2 cellular contexts compared by ENCODE assay signal in genomic region chr6:37202788-37203491, GRCh38.
TF ChIP-seq lines count a peak whose summit lies in the region.

No MANE protein-coding gene starts in this region.

TF ChIP-seq in Ishikawa, 13 proteins besides CTCF, POLR2A, EP300 and RAD21:
- TF ChIP-seq FOXM1 (IDR thresholded peaks at IDR 0.05; ENCODE audit: borderline replicate concordance, low read depth) (no peak), CEBPB (IDR thresholded peaks at IDR 0.05) (no peak), ZBTB7A (IDR thresholded peaks at IDR 0.05; ENCODE audit: low read depth) (no peak), EGR1 (IDR thresholded peaks at IDR 0.05) (no peak), YY1 (IDR thresholded peaks at IDR 0.05; ENCODE audit: low read depth) (no peak), TEAD4 (IDR thresholded peaks at IDR 0.05) (no peak), NFIC (IDR thresholded peaks at IDR 0.05) (peak; percentile 53)
TF ChIP-seq in Ishikawa: peak in this region for 1.

TF ChIP-seq in HepG2, 621 proteins besides CTCF, POLR2A, EP300 and RAD21 (continues in another document):
- TF ChIP-seq ZSCAN30 (CRISPR knock-in tag; IDR thresholded peaks at IDR 0.05) (no peak), GPBP1L1 (CRISPR knock-in tag; IDR thresholded peaks at IDR 0.05) (no peak), ARID3A (IDR thresholded peaks at IDR 0.05; ENCODE audit: low read depth, low read length) (peak; percentile 30; the same call in 1 of the 2 replicates), CSRNP1 (CRISPR knock-in tag; IDR thresholded peaks at IDR 0.05) (no peak), ZNF703 (CRISPR knock-in tag; IDR thresholded peaks at IDR 0.05; ENCODE audit: borderline replicate concordance) (no peak), REXO4 (CRISPR knock-in tag; IDR thresholded peaks at IDR 0.05; ENCODE audit: borderline replicate concordance) (no peak), ZNF782 (CRISPR knock-in tag; IDR thresholded peaks at IDR 0.05; ENCODE audit: borderline replicate concordance) (no peak), ZNF362 (CRISPR knock-in tag; IDR thresholded peaks at IDR 0.05; ENCODE audit: borderline replicate concordance) (no peak), AKAP8 (CRISPR knock-in tag; IDR thresholded peaks at IDR 0.05) (no peak), NCOA1 (CRISPR knock-in tag; IDR thresholded peaks at IDR 0.05) (no peak), ZMYM2 (CRISPR knock-in tag; IDR thresholded peaks at IDR 0.05) (no peak), PLSCR1 (CRISPR knock-in tag; IDR thresholded peaks at IDR 0.05; ENCODE audit: borderline replicate concordance) (no peak), ZXDC (CRISPR knock-in tag; IDR thresholded peaks at IDR 0.05) (no peak), ZBTB21 (CRISPR knock-in tag; IDR thresholded peaks at IDR 0.05) (no peak), ZBTB20 (CRISPR knock-in tag; IDR thresholded peaks at IDR 0.05; ENCODE audit: borderline replicate concordance, low read depth) (no peak), PHF21A (CRISPR knock-in tag; IDR thresholded peaks at IDR 0.05) (0 out of 2 replicates have a peak, but pooled peaks have one; percentile 25), EZH2 (conservative IDR thresholded peaks at IDR 0.05; ENCODE audit: low read depth, low read length) (no peak), GFI1 (CRISPR knock-in tag; IDR thresholded peaks at IDR 0.05; ENCODE audit: borderline replicate concordance) (0 out of 2 replicates have a peak, but pooled peaks have one; percentile 24), ZNF329 (CRISPR knock-in tag; IDR thresholded peaks at IDR 0.05; ENCODE audit: low read depth) (no peak), SIN3B (IDR thresholded peaks at IDR 0.05; ENCODE audit: low read length) (no peak), ZNF501 (CRISPR knock-in tag; IDR thresholded peaks at IDR 0.05) (no peak), ZNF850 (CRISPR knock-in tag; conservative IDR thresholded peaks at IDR 0.05) (no peak), ATF6 (CRISPR knock-in tag; conservative IDR thresholded peaks at IDR 0.05) (no peak), TRAFD1 (CRISPR knock-in tag; IDR thresholded peaks at IDR 0.05; ENCODE audit: borderline replicate concordance) (no peak), RARA (CRISPR knock-in tag; IDR thresholded peaks at IDR 0.05) (0 out of 2 replicates have a peak, but pooled peaks have one; percentile 21), ZBTB25 (CRISPR knock-in tag; IDR thresholded peaks at IDR 0.05) (no peak), PHB2 (IDR thresholded peaks at IDR 0.05; ENCODE audit: partially characterized antibody) (no peak), ZNF263 (CRISPR knock-in tag; IDR thresholded peaks at IDR 0.05) (no peak), SIX4 (CRISPR knock-in tag; IDR thresholded peaks at IDR 0.05) (no peak), PREB (CRISPR knock-in tag; IDR thresholded peaks at IDR 0.05) (no peak), SCMH1 (CRISPR knock-in tag; IDR thresholded peaks at IDR 0.05; ENCODE audit: borderline replicate concordance) (no peak), NR2F6 (IDR thresholded peaks at IDR 0.05) (no peak), NR2F6 (CRISPR knock-in tag; IDR thresholded peaks at IDR 0.05) (no peak), ZNF766 (CRISPR knock-in tag; IDR thresholded peaks at IDR 0.05; ENCODE audit: borderline replicate concordance) (no peak), ZNF576 (CRISPR knock-in tag; IDR thresholded peaks at IDR 0.05) (no peak), PAXIP1 (CRISPR knock-in tag; conservative IDR thresholded peaks at IDR 0.05) (no peak), IKZF4 (CRISPR knock-in tag; IDR thresholded peaks at IDR 0.05; ENCODE audit: borderline replicate concordance, low read depth, not compliant biosample characterization) (no peak)
